ENCODE assay signal across 2 cellular contexts in the genomic region with DNA sequence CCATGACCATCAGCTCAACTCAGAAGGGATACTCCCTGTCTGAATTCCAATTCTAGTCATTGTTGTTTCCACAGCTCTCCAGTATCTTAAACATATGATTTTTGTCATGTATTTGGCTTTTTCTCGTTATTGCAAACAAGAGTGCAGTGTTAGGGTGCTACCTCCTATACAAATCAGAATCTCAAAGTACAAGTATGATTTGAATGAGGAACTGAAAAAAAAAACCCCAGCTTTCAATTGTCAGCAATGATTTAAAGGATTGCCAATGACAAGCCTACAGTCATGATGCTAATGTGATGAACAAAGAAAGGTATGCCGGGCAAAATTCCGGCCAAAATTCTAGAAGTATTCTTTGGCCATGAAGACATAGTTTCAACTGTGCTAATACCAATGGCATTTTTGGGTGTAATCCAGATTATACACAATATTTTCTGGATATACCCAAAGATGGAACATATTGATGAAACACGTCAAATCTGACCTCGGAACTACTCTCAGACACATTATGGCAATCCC.
TF ChIP-seq lines count a peak whose summit lies in the region.

No MANE protein-coding gene starts in this region.

TF ChIP-seq in SK-N-SH, 30 proteins besides CTCF, POLR2A, EP300 and RAD21 (continued from another document):
- TF ChIP-seq, protein P1, sequence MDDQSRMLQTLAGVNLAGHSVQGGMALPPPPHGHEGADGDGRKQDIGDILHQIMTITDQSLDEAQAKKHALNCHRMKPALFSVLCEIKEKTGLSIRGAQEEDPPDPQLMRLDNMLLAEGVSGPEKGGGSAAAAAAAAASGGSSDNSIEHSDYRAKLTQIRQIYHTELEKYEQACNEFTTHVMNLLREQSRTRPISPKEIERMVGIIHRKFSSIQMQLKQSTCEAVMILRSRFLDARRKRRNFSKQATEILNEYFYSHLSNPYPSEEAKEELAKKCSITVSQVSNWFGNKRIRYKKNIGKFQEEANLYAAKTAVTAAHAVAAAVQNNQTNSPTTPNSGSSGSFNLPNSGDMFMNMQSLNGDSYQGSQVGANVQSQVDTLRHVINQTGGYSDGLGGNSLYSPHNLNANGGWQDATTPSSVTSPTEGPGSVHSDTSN (IDR thresholded peaks at IDR 0.05), result peak; percentile 29; the same call in 1 of the 2 replicates

TF ChIP-seq in GM23338, 12 proteins besides CTCF, POLR2A, EP300 and RAD21 (continued from another document):
- TF ChIP-seq, protein P2, sequence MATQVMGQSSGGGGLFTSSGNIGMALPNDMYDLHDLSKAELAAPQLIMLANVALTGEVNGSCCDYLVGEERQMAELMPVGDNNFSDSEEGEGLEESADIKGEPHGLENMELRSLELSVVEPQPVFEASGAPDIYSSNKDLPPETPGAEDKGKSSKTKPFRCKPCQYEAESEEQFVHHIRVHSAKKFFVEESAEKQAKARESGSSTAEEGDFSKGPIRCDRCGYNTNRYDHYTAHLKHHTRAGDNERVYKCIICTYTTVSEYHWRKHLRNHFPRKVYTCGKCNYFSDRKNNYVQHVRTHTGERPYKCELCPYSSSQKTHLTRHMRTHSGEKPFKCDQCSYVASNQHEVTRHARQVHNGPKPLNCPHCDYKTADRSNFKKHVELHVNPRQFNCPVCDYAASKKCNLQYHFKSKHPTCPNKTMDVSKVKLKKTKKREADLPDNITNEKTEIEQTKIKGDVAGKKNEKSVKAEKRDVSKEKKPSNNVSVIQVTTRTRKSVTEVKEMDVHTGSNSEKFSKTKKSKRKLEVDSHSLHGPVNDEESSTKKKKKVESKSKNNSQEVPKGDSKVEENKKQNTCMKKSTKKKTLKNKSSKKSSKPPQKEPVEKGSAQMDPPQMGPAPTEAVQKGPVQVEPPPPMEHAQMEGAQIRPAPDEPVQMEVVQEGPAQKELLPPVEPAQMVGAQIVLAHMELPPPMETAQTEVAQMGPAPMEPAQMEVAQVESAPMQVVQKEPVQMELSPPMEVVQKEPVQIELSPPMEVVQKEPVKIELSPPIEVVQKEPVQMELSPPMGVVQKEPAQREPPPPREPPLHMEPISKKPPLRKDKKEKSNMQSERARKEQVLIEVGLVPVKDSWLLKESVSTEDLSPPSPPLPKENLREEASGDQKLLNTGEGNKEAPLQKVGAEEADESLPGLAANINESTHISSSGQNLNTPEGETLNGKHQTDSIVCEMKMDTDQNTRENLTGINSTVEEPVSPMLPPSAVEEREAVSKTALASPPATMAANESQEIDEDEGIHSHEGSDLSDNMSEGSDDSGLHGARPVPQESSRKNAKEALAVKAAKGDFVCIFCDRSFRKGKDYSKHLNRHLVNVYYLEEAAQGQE (IDR thresholded peaks at IDR 0.05; ENCODE audit: unreplicated experiment), result no peak
TF ChIP-seq in GM23338: peak in this region for 0.
